ENCODE assay signal across 17 cellular contexts in the genomic region with DNA sequence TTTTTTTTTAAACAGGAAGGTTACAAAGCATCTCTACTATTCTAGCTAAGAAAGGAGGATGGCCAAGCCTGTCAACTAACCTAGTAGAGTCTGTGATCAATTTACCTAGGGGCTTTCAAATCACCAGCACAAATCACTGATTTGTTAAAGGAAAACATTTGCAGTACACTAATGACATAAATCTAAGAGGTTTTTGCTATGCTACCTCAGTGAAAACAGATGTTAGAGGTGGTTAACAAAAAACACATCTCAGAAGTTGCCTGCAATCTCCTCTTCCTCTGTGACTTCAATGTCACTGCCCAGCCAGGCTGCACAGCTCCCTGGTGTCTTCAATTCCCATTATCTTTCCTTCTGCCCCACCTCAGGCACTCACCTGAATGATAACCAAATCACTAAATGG.
DNase-seq lines count a peak whose midpoint lies in the region; ATAC-seq and TF ChIP-seq lines count a peak whose summit lies in the region.
"Had no signal": no experiment of that assay in that cellular context is flagged by ENCODE, and none has a peak within 500 bp of the region (broad histone marks: within the 10 kb centered on the region; RNA-seq: fewer than 3 reads in every experiment).

No MANE protein-coding gene starts in this region.

- peak overlapping the region; percentile 33 for H3K27ac ChIP-seq in SJSA1
- H3K27ac ChIP-seq in neural progenitor cell = no peak overlapping the region
- H3K27ac ChIP-seq: HL-60 had no signal

- no peak overlapping the region for H3K4me3 ChIP-seq in SJSA1
- no peak overlapping the region for H3K4me3 ChIP-seq in neural progenitor cell
- H3K4me3 ChIP-seq: HAP-1 had no signal

- H3K79me2 ChIP-seq in neural progenitor cell (ENCODE audit: low read depth) = no peaks in the 10 kb centered on the region

- H3K4me1 Mint-ChIP-seq in chondrocyte (ENCODE audit: low read depth) (peaks cover 82% of the 10 kb centered on the region), osteocyte (ENCODE audit: unreplicated experiment) (peaks cover 63% of the 10 kb centered on the region), neural progenitor cell (no peaks in the 10 kb centered on the region)
- H3K4me1 Mint-ChIP-seq: CD14-positive monocyte; CD8-positive, alpha-beta memory T cell had no signal

- ATAC-seq in HG02571 (IDR thresholded peaks at IDR 0.05; ENCODE audit: unreplicated experiment) (no peak), GM21529 (IDR thresholded peaks at IDR 0.05; ENCODE audit: unreplicated experiment) (no peak)

- H2AFZ ChIP-seq in neural progenitor cell (replicated peaks) = no peak overlapping the region

- H3K36me3 Mint-ChIP-seq in chondrocyte (ENCODE audit: low read depth) (peaks cover 13% of the 10 kb centered on the region), osteocyte (ENCODE audit: unreplicated experiment) (peaks cover 9% of the 10 kb centered on the region), neural progenitor cell (peaks cover 7% of the 10 kb centered on the region)

- no peaks in the 10 kb centered on the region for H3F3A ChIP-seq in neural progenitor cell (ENCODE audit: low read depth)

- H3K4me2 ChIP-seq in neural progenitor cell = no peak overlapping the region

- TF ChIP-seq CTCF in chondrocyte (IDR thresholded peaks at IDR 0.05) (no peak), osteocyte (IDR thresholded peaks at IDR 0.05) (no peak), neural progenitor cell (IDR thresholded peaks at IDR 0.05) (no peak)

- peak overlapping the region; percentile 82 for H3K27ac Mint-ChIP-seq in chondrocyte (ENCODE audit: unreplicated experiment)
- peak overlapping the region; percentile 67 for H3K27ac Mint-ChIP-seq in osteocyte (ENCODE audit: unreplicated experiment)
- H3K27ac Mint-ChIP-seq in neural progenitor cell = no peak overlapping the region
- H3K27ac Mint-ChIP-seq: CD8-positive, alpha-beta memory T cell had no signal

- H3K4me3 Mint-ChIP-seq in chondrocyte (ENCODE audit: unreplicated experiment) (no peak overlapping the region), osteocyte (ENCODE audit: unreplicated experiment) (no peak overlapping the region), neural progenitor cell (no peak overlapping the region)
- H3K4me3 Mint-ChIP-seq: CD14-positive monocyte; CD8-positive, alpha-beta memory T cell had no signal

- H3K9ac ChIP-seq in neural progenitor cell = no peak overlapping the region

- H3K27me3 Mint-ChIP-seq in chondrocyte (ENCODE audit: low read depth) (no peaks in the 10 kb centered on the region), osteocyte (ENCODE audit: unreplicated experiment) (no peaks in the 10 kb centered on the region), neural progenitor cell (ENCODE audit: insufficient read depth, low read depth) (no peaks in the 10 kb centered on the region)
- H3K27me3 Mint-ChIP-seq: CD8-positive, alpha-beta memory T cell had no signal

- H3K36me3 ChIP-seq in SJSA1 (peaks cover 49% of the 10 kb centered on the region), neural progenitor cell (no peaks in the 10 kb centered on the region)

- DNase-seq in EH (ENCODE audit: low read depth) (peak; percentile 63), SJSA1 (ENCODE audit: low read depth in 1 of 2, low spot score in 2 of 2) (no peak), chondrocyte (ENCODE audit: low spot score) (no peak), osteocyte (ENCODE audit: extremely low spot score, unreplicated experiment) (no peak), NCI-H526 treated with DMSO at 0.1 percent for 48 hours (lab: John Stamatoyannopoulos, UW) (no peak), neural progenitor cell (ENCODE audit: low spot score) (no peak)
- DNase-seq: ACHN; Caco-2; CD8-positive, alpha-beta memory T cell; DND-41; GOT3; KBM-7 had no signal

- H4K20me1 ChIP-seq in neural progenitor cell (ENCODE audit: low read depth) = no peaks in the 10 kb centered on the region

- H3K27me3 ChIP-seq in SJSA1 (replicated peaks) = no peaks in the 10 kb centered on the region
- H3K27me3 ChIP-seq in neural progenitor cell = no peaks in the 10 kb centered on the region

- H3K9me3 ChIP-seq in SJSA1 (replicated peaks) = no peaks in the 10 kb centered on the region
- H3K9me3 ChIP-seq in neural progenitor cell (ENCODE audit: low read depth) = no peaks in the 10 kb centered on the region
- H3K9me3 ChIP-seq: Caco-2, HAP-1 had no signal

- H3K4me1 ChIP-seq in SJSA1 (replicated peaks) (peaks cover 52% of the 10 kb centered on the region), neural progenitor cell (no peaks in the 10 kb centered on the region)
- H3K4me1 ChIP-seq: HAP-1 had no signal

- no peaks in the 10 kb centered on the region for H3K9me3 Mint-ChIP-seq in chondrocyte (ENCODE audit: low read depth)
- H3K9me3 Mint-ChIP-seq in osteocyte (ENCODE audit: unreplicated experiment) = peaks cover 4% of the 10 kb centered on the region
- H3K9me3 Mint-ChIP-seq in neural progenitor cell = no peaks in the 10 kb centered on the region
- H3K9me3 Mint-ChIP-seq: CD8-positive, alpha-beta memory T cell had no signal
